ENCODE assay signal across 26 cellular contexts in genomic region chr1:245459621-245460020, GRCh38.
"Had no signal": no experiment of that assay in that cellular context is flagged by ENCODE, and none has a peak within 500 bp of the region (broad histone marks: within the 10 kb centered on the region; RNA-seq: fewer than 3 reads in every experiment).

No MANE protein-coding gene starts in this region.

- H2AFZ ChIP-seq: neural progenitor cell, parathyroid adenoma had no signal

- H3K4me3 ChIP-seq: left ventricle myocardium inferior, lung, neural progenitor cell, psoas muscle, skin epidermis, spleen, suprapubic skin, tibial nerve, upper lobe of left lung, vagina had no signal

- DNase-seq: immature natural killer cell; kidney; left colon; left ventricle myocardium inferior; mesendoderm; naive B cell; natural killer cell; nephron progenitor cell; occipital lobe; psoas muscle; right cardiac atrium; spleen; stimulated activated CD4-positive, alpha-beta T cell treated with anti-CD3 and anti-CD28 coated beads, Interleukin-4, amount 100 ng/mL, for 24 hours; stimulated activated naive CD4-positive, alpha-beta T cell; upper lobe of left lung had no signal

- H3K9me3 Mint-ChIP-seq: immature natural killer cell; mesothelial cell of epicardium; natural killer cell; nephron progenitor cell; stimulated activated naive CD8-positive, alpha-beta T cell treated with anti-CD3 and anti-CD28 coated beads, Interleukin-15, Interleukin-2, amounts not matched to agents 100 ng/mL and 50 ng/mL, for 24 hours had no signal

- H3K27ac ChIP-seq: left ventricle myocardium inferior, neural progenitor cell, neutrophil, parathyroid adenoma, psoas muscle, spleen, suprapubic skin, tibial nerve, upper lobe of left lung, vagina had no signal

- H3K36me3 Mint-ChIP-seq: immature natural killer cell, mesothelial cell of epicardium, naive B cell, natural killer cell, neural progenitor cell had no signal

- H3K36me3 ChIP-seq: left ventricle myocardium inferior, neural progenitor cell, neutrophil, spleen, suprapubic skin, tibial nerve, upper lobe of left lung, vagina had no signal

- H3K27me3 Mint-ChIP-seq: naive B cell had no signal

- H3K4me1 ChIP-seq: left ventricle myocardium inferior, neural progenitor cell, parathyroid adenoma, psoas muscle, spleen, suprapubic skin, tibial nerve, upper lobe of left lung, vagina had no signal

- H3K4me3 Mint-ChIP-seq: immature natural killer cell; mesothelial cell of epicardium; naive B cell; natural killer cell; nephron progenitor cell; neural progenitor cell; stimulated activated effector memory CD8-positive, alpha-beta T cell treated with anti-CD3 and anti-CD28 coated beads, Interleukin-12 subunit alpha, Interleukin-12 subunit beta, amount 100 ng/mL, for 72 hours; stimulated activated naive CD8-positive, alpha-beta T cell treated with anti-CD3 and anti-CD28 coated beads, Interleukin-15, Interleukin-2, amounts not matched to agents 100 ng/mL and 50 ng/mL, for 24 hours had no signal

- H3K9me3 ChIP-seq: left ventricle myocardium inferior, neutrophil, psoas muscle, spleen, suprapubic skin, tibial nerve, upper lobe of left lung, vagina had no signal

- H3K79me2 ChIP-seq: parathyroid adenoma had no signal

- H3K27ac Mint-ChIP-seq: immature natural killer cell; mesothelial cell of epicardium; naive B cell; natural killer cell; nephron progenitor cell; neural progenitor cell; stimulated activated effector memory CD8-positive, alpha-beta T cell treated with anti-CD3 and anti-CD28 coated beads, Interleukin-12 subunit alpha, Interleukin-12 subunit beta, amount 100 ng/mL, for 72 hours; stimulated activated naive CD8-positive, alpha-beta T cell treated with anti-CD3 and anti-CD28 coated beads, Interleukin-15, Interleukin-2, amounts not matched to agents 100 ng/mL and 50 ng/mL, for 24 hours had no signal

- H3K4me1 Mint-ChIP-seq: immature natural killer cell, naive B cell had no signal

- H3K9ac ChIP-seq: neural progenitor cell, parathyroid adenoma had no signal

- H3K27me3 ChIP-seq: neural progenitor cell, neutrophil, tibial nerve, upper lobe of left lung, vagina had no signal

- H3K4me2 ChIP-seq: neural progenitor cell had no signal
